In genomic region chr7:146106319-146106718, GRCh38 we compare ENCODE assay signal across 10 cellular contexts. TPM values are rescaled to one million over a fixed set of nuclear protein-coding genes. Genes with fewer than 3 reads are reported as not detected.
"Had no signal": no experiment of that assay in that cellular context is flagged by ENCODE, and none has a peak within 500 bp of the region (broad histone marks: within the 10 kb centered on the region; RNA-seq: fewer than 3 reads in every experiment).

No MANE protein-coding gene starts in this region.

- H2AFZ ChIP-seq: GM23248 had no signal

- H3K36me3 ChIP-seq: HAP-1 had no signal

- H3K4me3 ChIP-seq: GM23248, HAP-1 had no signal

- DNase-seq: GM23248, GOT3, H7, HFFc6, KBM-7 had no signal

- H3K4me2 ChIP-seq: KMS-11 had no signal

- H3K9ac ChIP-seq: GM23248, KMS-11 had no signal

- H3K27ac ChIP-seq: GM23248, HL-60, KMS-11 had no signal

- H3K4me1 ChIP-seq: HAP-1 had no signal

- FAIRE-seq: HepG2 had no signal

- H3K9me3 ChIP-seq: HAP-1 had no signal

- ATAC-seq: HCT116, HepG2 had no signal

RNA-seq across cellular contexts. Expression of gene CNTNAP2, which starts 10.3 kb away (rescaled TPM):
- polyA plus RNA-seq: GM23248 had no signal
